1 cellular context compared by ENCODE assay signal in genomic region chr6:57205550-57206328, GRCh38.
TF ChIP-seq lines count a peak whose summit lies in the region.

No MANE protein-coding gene starts in this region.

TF ChIP-seq in WTC11, 78 proteins besides CTCF, POLR2A, EP300 and RAD21 (continued from another document):
- TF ChIP-seq, protein P1, sequence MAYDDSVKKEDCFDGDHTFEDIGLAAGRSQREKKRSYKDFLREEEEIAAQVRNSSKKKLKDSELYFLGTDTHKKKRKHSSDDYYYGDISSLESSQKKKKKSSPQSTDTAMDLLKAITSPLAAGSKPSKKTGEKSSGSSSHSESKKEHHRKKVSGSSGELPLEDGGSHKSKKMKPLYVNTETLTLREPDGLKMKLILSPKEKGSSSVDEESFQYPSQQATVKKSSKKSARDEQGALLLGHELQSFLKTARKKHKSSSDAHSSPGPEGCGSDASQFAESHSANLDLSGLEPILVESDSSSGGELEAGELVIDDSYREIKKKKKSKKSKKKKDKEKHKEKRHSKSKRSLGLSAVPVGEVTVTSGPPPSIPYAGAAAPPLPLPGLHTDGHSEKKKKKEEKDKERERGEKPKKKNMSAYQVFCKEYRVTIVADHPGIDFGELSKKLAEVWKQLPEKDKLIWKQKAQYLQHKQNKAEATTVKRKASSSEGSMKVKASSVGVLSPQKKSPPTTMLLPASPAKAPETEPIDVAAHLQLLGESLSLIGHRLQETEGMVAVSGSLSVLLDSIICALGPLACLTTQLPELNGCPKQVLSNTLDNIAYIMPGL (CRISPR knock-in tag; IDR thresholded peaks at IDR 0.05) = no peak
- TF ChIP-seq, protein P2, sequence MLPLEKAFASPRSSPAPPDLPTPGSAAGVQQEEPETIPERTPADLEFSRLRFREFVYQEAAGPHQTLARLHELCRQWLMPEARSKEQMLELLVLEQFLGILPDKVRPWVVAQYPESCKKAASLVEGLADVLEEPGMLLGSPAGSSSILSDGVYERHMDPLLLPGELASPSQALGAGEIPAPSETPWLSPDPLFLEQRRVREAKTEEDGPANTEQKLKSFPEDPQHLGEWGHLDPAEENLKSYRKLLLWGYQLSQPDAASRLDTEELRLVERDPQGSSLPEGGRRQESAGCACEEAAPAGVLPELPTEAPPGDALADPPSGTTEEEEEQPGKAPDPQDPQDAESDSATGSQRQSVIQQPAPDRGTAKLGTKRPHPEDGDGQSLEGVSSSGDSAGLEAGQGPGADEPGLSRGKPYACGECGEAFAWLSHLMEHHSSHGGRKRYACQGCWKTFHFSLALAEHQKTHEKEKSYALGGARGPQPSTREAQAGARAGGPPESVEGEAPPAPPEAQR (CRISPR knock-in tag; IDR thresholded peaks at IDR 0.05) = no peak
